Comparison of ENCODE assay signal across 1 cellular context in genomic region chr17:42322382-42323267, GRCh38.
TF ChIP-seq lines count a peak whose summit lies in the region.

No MANE protein-coding gene starts in this region.

TF ChIP-seq in HepG2, 621 proteins besides CTCF, POLR2A, EP300 and RAD21 (continues in another document):
- TF ChIP-seq ZNF430 (CRISPR knock-in tag; IDR thresholded peaks at IDR 0.05) = no peak
- TF ChIP-seq, protein P1, sequence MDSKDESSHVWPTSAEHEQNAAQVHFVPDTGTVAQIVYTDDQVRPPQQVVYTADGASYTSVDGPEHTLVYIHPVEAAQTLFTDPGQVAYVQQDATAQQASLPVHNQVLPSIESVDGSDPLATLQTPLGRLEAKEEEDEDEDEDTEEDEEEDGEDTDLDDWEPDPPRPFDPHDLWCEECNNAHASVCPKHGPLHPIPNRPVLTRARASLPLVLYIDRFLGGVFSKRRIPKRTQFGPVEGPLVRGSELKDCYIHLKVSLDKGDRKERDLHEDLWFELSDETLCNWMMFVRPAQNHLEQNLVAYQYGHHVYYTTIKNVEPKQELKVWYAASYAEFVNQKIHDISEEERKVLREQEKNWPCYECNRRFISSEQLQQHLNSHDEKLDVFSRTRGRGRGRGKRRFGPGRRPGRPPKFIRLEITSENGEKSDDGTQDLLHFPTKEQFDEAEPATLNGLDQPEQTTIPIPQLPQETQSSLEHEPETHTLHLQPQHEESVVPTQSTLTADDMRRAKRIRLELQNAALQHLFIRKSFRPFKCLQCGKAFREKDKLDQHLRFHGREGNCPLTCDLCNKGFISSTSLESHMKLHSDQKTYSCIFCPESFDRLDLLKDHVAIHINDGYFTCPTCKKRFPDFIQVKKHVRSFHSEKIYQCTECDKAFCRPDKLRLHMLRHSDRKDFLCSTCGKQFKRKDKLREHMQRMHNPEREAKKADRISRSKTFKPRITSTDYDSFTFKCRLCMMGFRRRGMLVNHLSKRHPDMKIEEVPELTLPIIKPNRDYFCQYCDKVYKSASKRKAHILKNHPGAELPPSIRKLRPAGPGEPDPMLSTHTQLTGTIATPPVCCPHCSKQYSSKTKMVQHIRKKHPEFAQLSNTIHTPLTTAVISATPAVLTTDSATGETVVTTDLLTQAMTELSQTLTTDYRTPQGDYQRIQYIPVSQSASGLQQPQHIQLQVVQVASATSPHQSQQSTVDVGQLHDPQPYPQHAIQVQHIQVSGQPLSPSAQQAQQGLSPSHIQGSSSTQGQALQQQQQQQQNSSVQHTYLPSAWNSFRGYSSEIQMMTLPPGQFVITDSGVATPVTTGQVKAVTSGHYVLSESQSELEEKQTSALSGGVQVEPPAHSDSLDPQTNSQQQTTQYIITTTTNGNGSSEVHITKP (CRISPR knock-in tag; IDR thresholded peaks at IDR 0.05; ENCODE audit: low read depth) = no peak
- no peak for TF ChIP-seq DR1 (CRISPR knock-in tag; IDR thresholded peaks at IDR 0.05)
- no peak for TF ChIP-seq CCAR2 (optimal IDR thresholded peaks at IDR 0.05; ENCODE audit: low read depth, low read length)
- no peak for TF ChIP-seq ZNF839 (CRISPR knock-in tag; IDR thresholded peaks at IDR 0.05; ENCODE audit: borderline replicate concordance)
- TF ChIP-seq, protein P2, sequence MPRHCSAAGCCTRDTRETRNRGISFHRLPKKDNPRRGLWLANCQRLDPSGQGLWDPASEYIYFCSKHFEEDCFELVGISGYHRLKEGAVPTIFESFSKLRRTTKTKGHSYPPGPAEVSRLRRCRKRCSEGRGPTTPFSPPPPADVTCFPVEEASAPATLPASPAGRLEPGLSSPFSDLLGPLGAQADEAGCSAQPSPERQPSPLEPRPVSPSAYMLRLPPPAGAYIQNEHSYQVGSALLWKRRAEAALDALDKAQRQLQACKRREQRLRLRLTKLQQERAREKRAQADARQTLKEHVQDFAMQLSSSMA (CRISPR knock-in tag; IDR thresholded peaks at IDR 0.05) = no peak
- no peak; the same call in 1 of the 2 replicates for TF ChIP-seq ETV5 (CRISPR knock-in tag; IDR thresholded peaks at IDR 0.05; ENCODE audit: borderline replicate concordance)
- no peak for TF ChIP-seq SP1 (IDR thresholded peaks at IDR 0.05)
- peak; percentile 72 for TF ChIP-seq SP1 (CRISPR knock-in tag; IDR thresholded peaks at IDR 0.05)
- TF ChIP-seq EEA1 (CRISPR knock-in tag; IDR thresholded peaks at IDR 0.05; ENCODE audit: borderline replicate concordance) = no peak
- TF ChIP-seq ZNF224 (CRISPR knock-in tag; IDR thresholded peaks at IDR 0.05) = no peak
- TF ChIP-seq ZZZ3 (CRISPR knock-in tag; IDR thresholded peaks at IDR 0.05; ENCODE audit: borderline replicate concordance) = no peak
- TF ChIP-seq ZNF530 (CRISPR knock-in tag; IDR thresholded peaks at IDR 0.05; ENCODE audit: low read depth) = no peak
- no peak for TF ChIP-seq PREB (CRISPR knock-in tag; IDR thresholded peaks at IDR 0.05)
- no peak for TF ChIP-seq ARNT (IDR thresholded peaks at IDR 0.05)
- 0 out of 2 replicates have a peak, but pooled peaks have one; percentile 17 for TF ChIP-seq ZNF768 (CRISPR knock-in tag; IDR thresholded peaks at IDR 0.05)
- TF ChIP-seq CREBL2 (CRISPR knock-in tag; IDR thresholded peaks at IDR 0.05; ENCODE audit: borderline replicate concordance) = no peak
- peak; percentile 38; the same call in 1 of the 2 replicates for TF ChIP-seq MYC (CRISPR knock-in tag; IDR thresholded peaks at IDR 0.05; ENCODE audit: borderline replicate concordance)
- 0 out of 2 replicates have a peak, but pooled peaks have one; percentile 65 for TF ChIP-seq KLF11 (CRISPR knock-in tag; IDR thresholded peaks at IDR 0.05)
- no peak for TF ChIP-seq MTF2 (CRISPR knock-in tag; IDR thresholded peaks at IDR 0.05; ENCODE audit: borderline replicate concordance)
- TF ChIP-seq SPEN (CRISPR knock-in tag; IDR thresholded peaks at IDR 0.05; ENCODE audit: low read depth) = no peak
- TF ChIP-seq ZNF7 (CRISPR knock-in tag; IDR thresholded peaks at IDR 0.05) = no peak
- no peak for TF ChIP-seq ZNF253 (CRISPR knock-in tag; IDR thresholded peaks at IDR 0.05; ENCODE audit: borderline replicate concordance)
- no peak for TF ChIP-seq ISX (CRISPR knock-in tag; conservative IDR thresholded peaks at IDR 0.05)
- no peak for TF ChIP-seq ZNF451 (CRISPR knock-in tag; IDR thresholded peaks at IDR 0.05)
- TF ChIP-seq KAT2B (IDR thresholded peaks at IDR 0.05; ENCODE audit: borderline replicate concordance, low read depth, low read length) = no peak
- peak; percentile 58; the same call in 1 of the 2 replicates for TF ChIP-seq MYNN (CRISPR knock-in tag; IDR thresholded peaks at IDR 0.05; ENCODE audit: low read depth)
- TF ChIP-seq KMT2A (CRISPR knock-in tag; IDR thresholded peaks at IDR 0.05) = peak; percentile 79
- no peak for TF ChIP-seq ZFY (CRISPR knock-in tag; IDR thresholded peaks at IDR 0.05)
- TF ChIP-seq, protein P3, sequence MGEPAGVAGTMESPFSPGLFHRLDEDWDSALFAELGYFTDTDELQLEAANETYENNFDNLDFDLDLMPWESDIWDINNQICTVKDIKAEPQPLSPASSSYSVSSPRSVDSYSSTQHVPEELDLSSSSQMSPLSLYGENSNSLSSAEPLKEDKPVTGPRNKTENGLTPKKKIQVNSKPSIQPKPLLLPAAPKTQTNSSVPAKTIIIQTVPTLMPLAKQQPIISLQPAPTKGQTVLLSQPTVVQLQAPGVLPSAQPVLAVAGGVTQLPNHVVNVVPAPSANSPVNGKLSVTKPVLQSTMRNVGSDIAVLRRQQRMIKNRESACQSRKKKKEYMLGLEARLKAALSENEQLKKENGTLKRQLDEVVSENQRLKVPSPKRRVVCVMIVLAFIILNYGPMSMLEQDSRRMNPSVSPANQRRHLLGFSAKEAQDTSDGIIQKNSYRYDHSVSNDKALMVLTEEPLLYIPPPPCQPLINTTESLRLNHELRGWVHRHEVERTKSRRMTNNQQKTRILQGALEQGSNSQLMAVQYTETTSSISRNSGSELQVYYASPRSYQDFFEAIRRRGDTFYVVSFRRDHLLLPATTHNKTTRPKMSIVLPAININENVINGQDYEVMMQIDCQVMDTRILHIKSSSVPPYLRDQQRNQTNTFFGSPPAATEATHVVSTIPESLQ (CRISPR knock-in tag; conservative IDR thresholded peaks at IDR 0.05) = peak; percentile 95; the same call in 1 of the 2 replicates
- TF ChIP-seq ZHX1 (CRISPR knock-in tag; IDR thresholded peaks at IDR 0.05; ENCODE audit: low read depth) = peak; percentile 67; the same call in 1 of the 2 replicates
- TF ChIP-seq HMG20A (CRISPR knock-in tag; IDR thresholded peaks at IDR 0.05; ENCODE audit: borderline replicate concordance) = peak; percentile 23; the same call in 1 of the 2 replicates
- no peak for TF ChIP-seq HIVEP1 (CRISPR knock-in tag; IDR thresholded peaks at IDR 0.05)
- TF ChIP-seq TAF1 (CRISPR knock-in tag; IDR thresholded peaks at IDR 0.05) = no peak
- TF ChIP-seq, protein P4, sequence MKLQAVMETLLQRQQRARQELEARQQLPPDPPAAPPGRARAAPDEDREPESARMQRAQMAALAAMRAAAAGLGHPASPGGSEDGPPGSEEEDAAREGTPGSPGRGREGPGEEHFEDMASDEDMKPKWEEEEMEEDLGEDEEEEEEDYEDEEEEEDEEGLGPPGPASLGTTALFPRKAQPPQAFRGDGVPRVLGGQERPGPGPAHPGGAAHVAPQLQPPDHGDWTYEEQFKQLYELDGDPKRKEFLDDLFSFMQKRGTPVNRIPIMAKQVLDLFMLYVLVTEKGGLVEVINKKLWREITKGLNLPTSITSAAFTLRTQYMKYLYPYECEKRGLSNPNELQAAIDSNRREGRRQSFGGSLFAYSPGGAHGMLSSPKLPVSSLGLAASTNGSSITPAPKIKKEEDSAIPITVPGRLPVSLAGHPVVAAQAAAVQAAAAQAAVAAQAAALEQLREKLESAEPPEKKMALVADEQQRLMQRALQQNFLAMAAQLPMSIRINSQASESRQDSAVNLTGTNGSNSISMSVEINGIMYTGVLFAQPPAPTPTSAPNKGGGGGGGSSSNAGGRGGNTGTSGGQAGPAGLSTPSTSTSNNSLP (IDR thresholded peaks at IDR 0.05; ENCODE audit: low read depth, low read length) = 0 out of 2 replicates have a peak, but pooled peaks have one; percentile 33
- TF ChIP-seq XBP1 (CRISPR knock-in tag; IDR thresholded peaks at IDR 0.05) = no peak
- no peak for TF ChIP-seq ATF7 (IDR thresholded peaks at IDR 0.05)
- TF ChIP-seq ATF7 (CRISPR knock-in tag; IDR thresholded peaks at IDR 0.05) = no peak
- TF ChIP-seq MNT (IDR thresholded peaks at IDR 0.05) = no peak
- TF ChIP-seq MATR3 (CRISPR knock-in tag; IDR thresholded peaks at IDR 0.05) = no peak
- TF ChIP-seq MAZ (IDR thresholded peaks at IDR 0.05; ENCODE audit: borderline replicate concordance, low read depth, low read length) = no peak
- TF ChIP-seq MAZ (CRISPR knock-in tag; IDR thresholded peaks at IDR 0.05; ENCODE audit: low read depth) = peak; percentile 60; the same call in 1 of the 2 replicates
- no peak for TF ChIP-seq ZNF3 (CRISPR knock-in tag; IDR thresholded peaks at IDR 0.05)
- TF ChIP-seq, protein P5, sequence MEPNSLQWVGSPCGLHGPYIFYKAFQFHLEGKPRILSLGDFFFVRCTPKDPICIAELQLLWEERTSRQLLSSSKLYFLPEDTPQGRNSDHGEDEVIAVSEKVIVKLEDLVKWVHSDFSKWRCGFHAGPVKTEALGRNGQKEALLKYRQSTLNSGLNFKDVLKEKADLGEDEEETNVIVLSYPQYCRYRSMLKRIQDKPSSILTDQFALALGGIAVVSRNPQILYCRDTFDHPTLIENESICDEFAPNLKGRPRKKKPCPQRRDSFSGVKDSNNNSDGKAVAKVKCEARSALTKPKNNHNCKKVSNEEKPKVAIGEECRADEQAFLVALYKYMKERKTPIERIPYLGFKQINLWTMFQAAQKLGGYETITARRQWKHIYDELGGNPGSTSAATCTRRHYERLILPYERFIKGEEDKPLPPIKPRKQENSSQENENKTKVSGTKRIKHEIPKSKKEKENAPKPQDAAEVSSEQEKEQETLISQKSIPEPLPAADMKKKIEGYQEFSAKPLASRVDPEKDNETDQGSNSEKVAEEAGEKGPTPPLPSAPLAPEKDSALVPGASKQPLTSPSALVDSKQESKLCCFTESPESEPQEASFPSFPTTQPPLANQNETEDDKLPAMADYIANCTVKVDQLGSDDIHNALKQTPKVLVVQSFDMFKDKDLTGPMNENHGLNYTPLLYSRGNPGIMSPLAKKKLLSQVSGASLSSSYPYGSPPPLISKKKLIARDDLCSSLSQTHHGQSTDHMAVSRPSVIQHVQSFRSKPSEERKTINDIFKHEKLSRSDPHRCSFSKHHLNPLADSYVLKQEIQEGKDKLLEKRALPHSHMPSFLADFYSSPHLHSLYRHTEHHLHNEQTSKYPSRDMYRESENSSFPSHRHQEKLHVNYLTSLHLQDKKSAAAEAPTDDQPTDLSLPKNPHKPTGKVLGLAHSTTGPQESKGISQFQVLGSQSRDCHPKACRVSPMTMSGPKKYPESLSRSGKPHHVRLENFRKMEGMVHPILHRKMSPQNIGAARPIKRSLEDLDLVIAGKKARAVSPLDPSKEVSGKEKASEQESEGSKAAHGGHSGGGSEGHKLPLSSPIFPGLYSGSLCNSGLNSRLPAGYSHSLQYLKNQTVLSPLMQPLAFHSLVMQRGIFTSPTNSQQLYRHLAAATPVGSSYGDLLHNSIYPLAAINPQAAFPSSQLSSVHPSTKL (CRISPR knock-in tag; IDR thresholded peaks at IDR 0.05) = peak; percentile 66
- no peak for TF ChIP-seq AKAP8 (CRISPR knock-in tag; IDR thresholded peaks at IDR 0.05)
- TF ChIP-seq, protein P6, sequence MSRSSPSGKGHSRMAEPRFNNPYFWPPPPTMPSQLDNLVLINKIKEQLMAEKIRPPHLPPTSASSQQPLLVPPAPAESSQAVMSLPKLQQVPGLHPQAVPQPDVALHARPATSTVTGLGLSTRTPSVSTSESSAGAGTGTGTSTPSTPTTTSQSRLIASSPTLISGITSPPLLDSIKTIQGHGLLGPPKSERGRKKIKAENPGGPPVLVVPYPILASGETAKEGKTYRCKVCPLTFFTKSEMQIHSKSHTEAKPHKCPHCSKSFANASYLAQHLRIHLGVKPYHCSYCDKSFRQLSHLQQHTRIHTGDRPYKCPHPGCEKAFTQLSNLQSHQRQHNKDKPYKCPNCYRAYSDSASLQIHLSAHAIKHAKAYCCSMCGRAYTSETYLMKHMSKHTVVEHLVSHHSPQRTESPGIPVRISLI (CRISPR knock-in tag; IDR thresholded peaks at IDR 0.05; ENCODE audit: borderline replicate concordance) = peak; percentile 53; the same call in 1 of the 2 replicates
- TF ChIP-seq SMARCE1 (IDR thresholded peaks at IDR 0.05; ENCODE audit: borderline replicate concordance) = no peak
